Comparison of ENCODE assay signal across 10 cellular contexts in the genomic region with DNA sequence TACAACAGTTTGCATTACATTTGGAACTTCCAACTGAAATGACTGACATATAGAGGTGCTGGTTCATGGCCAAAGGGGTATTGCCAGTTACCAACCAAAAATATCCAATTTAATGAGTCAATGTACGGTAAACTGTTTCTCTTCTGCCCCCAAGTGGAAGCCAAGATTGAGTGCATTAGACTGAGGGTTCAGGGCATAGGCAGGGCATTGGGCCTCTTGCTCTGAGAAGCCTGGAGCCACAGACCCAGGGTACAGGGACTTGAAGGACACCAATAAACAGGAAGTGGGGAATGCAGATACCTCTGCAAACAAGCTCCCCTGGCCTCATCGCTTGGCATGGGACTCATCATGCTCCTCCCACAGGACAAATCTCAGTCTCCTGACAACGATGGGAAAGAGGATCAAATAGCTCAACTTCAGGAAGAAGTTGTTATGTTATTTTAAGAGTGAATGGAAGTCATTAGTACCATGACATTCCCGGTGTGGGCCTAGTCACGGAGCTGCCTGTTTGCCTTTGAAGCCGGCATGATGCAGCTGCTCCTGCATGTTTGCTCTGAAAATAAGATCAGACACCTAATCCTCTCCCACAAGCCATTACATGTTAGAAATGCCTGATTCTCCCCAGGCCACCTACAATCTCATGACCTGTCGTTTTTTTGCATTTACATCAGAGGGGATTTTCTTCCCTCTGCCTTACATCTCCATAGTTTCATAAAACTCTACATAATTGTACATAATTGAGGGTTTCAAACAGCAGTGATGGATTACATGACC.
DNase-seq lines count a peak whose midpoint lies in the region; ATAC-seq and TF ChIP-seq lines count a peak whose summit lies in the region.
"Had no signal": no experiment of that assay in that cellular context is flagged by ENCODE, and none has a peak within 500 bp of the region (broad histone marks: within the 10 kb centered on the region; RNA-seq: fewer than 3 reads in every experiment).

No MANE protein-coding gene starts in this region.

- H3K4me3 Mint-ChIP-seq in CD14-positive monocyte: no peak overlapping the region
- no peak overlapping the region for H3K4me3 Mint-ChIP-seq in activated T-helper 1 cell treated with anti-CD3 and anti-CD28 coated beads, Interleukin-12 subunit alpha, Interleukin-12 subunit beta, Interleukin-2, Interleukin-4 antibody, amounts not matched to agents 30 ng/mL and 10 ng/mL and 1 ng/mL, durations not matched to agents 14 hours and 24 hours and 36 hours

- peaks cover 0 to 3% (median 0%) of the 10 kb centered on the region in 3 donors for H3K27me3 Mint-ChIP-seq in CD14-positive monocyte (ENCODE audit: low read depth in 3 of 3)
- H3K27me3 Mint-ChIP-seq in activated T-helper 1 cell treated with anti-CD3 and anti-CD28 coated beads, Interleukin-12 subunit alpha, Interleukin-12 subunit beta, Interleukin-2, Interleukin-4 antibody, amounts not matched to agents 30 ng/mL and 10 ng/mL and 1 ng/mL, durations not matched to agents 14 hours and 24 hours and 36 hours (ENCODE audit: insufficient read depth): no peaks in the 10 kb centered on the region

- no peaks in the 10 kb centered on the region for H3K36me3 Mint-ChIP-seq in CD14-positive monocyte
- no peaks in the 10 kb centered on the region for H3K36me3 Mint-ChIP-seq in activated T-helper 1 cell treated with anti-CD3 and anti-CD28 coated beads, Interleukin-12 subunit alpha, Interleukin-12 subunit beta, Interleukin-2, Interleukin-4 antibody, amounts not matched to agents 30 ng/mL and 10 ng/mL and 1 ng/mL, durations not matched to agents 14 hours and 24 hours and 36 hours (ENCODE audit: low read depth)

- intact Hi-C loops in CD14-positive monocyte (cut with micrococcal nuclease): no loop called here
- intact Hi-C loops in activated T-helper 1 cell treated with anti-CD3 and anti-CD28 coated beads, Interleukin-12 subunit alpha, Interleukin-12 subunit beta, Interleukin-2, Interleukin-4 antibody, amounts not matched to agents 30 ng/mL and 10 ng/mL and 1 ng/mL, durations not matched to agents 14 hours and 24 hours and 36 hours (cut with micrococcal nuclease): no loop called here

- in situ Hi-C loops in SK-MEL-5 (cut with HindIII; ENCODE audit: low pct_unique_long_range_greater_than_20kb, low sequenced_read_pairs): no loop called here

- DNase-seq in HT-29 (ENCODE audit: low spot score): peak; percentile 73
- DNase-seq in SK-MEL-5 (ENCODE audit: low read depth, low spot score): peak; percentile 69
- DNase-seq in islet precursor cell: peak; percentile 61
- DNase-seq in amniotic stem cell (lab: John Stamatoyannopoulos, UW): no peak
- DNase-seq in CD14-positive monocyte (ENCODE audit: low spot score): no peak
- no peak for DNase-seq in activated T-helper 1 cell treated with anti-CD3 and anti-CD28 coated beads, Interleukin-12 subunit alpha, Interleukin-12 subunit beta, Interleukin-2, Interleukin-4 antibody, amounts not matched to agents 30 ng/mL and 10 ng/mL and 1 ng/mL, durations not matched to agents 14 hours and 24 hours and 36 hours (ENCODE audit: low spot score)
- DNase-seq: left cardiac atrium had no signal

- ATAC-seq in GM18498 (IDR thresholded peaks at IDR 0.05; ENCODE audit: unreplicated experiment) (peak; percentile 81), HG02970 (IDR thresholded peaks at IDR 0.05; ENCODE audit: low FRiP score, unreplicated experiment) (no peak)
- ATAC-seq: Panc1 had no signal

- H3K27ac Mint-ChIP-seq in CD14-positive monocyte: no peak overlapping the region
- H3K27ac Mint-ChIP-seq in activated T-helper 1 cell treated with anti-CD3 and anti-CD28 coated beads, Interleukin-12 subunit alpha, Interleukin-12 subunit beta, Interleukin-2, Interleukin-4 antibody, amounts not matched to agents 30 ng/mL and 10 ng/mL and 1 ng/mL, durations not matched to agents 14 hours and 24 hours and 36 hours: no peak overlapping the region

- peaks cover 0 to 6% (median 2%) of the 10 kb centered on the region in 7 donors for H3K9me3 Mint-ChIP-seq in CD14-positive monocyte
- H3K9me3 Mint-ChIP-seq in activated T-helper 1 cell treated with anti-CD3 and anti-CD28 coated beads, Interleukin-12 subunit alpha, Interleukin-12 subunit beta, Interleukin-2, Interleukin-4 antibody, amounts not matched to agents 30 ng/mL and 10 ng/mL and 1 ng/mL, durations not matched to agents 14 hours and 24 hours and 36 hours: peaks cover 6% of the 10 kb centered on the region

- TF ChIP-seq CTCF in CD14-positive monocyte (IDR thresholded peaks at IDR 0.05): no peak

- H3K4me1 Mint-ChIP-seq in CD14-positive monocyte: no peaks in the 10 kb centered on the region
- no peaks in the 10 kb centered on the region for H3K4me1 Mint-ChIP-seq in activated T-helper 1 cell treated with anti-CD3 and anti-CD28 coated beads, Interleukin-12 subunit alpha, Interleukin-12 subunit beta, Interleukin-2, Interleukin-4 antibody, amounts not matched to agents 30 ng/mL and 10 ng/mL and 1 ng/mL, durations not matched to agents 14 hours and 24 hours and 36 hours (ENCODE audit: low read depth)

Comparison
In these comparisons a context has a peak if more than half of its experiments do, and no peak if none do; other contexts are left out.
1. DNase-seq: peak in HT-29 (single experiment), SK-MEL-5 (single experiment) and islet precursor cell (single experiment); none in amniotic stem cell (single experiment), CD14-positive monocyte (single experiment) and activated T-helper 1 cell treated with anti-CD3 and anti-CD28 coated beads, Interleukin-12 subunit alpha, Interleukin-12 subunit beta, Interleukin-2, Interleukin-4 antibody, amounts not matched to agents 30 ng/mL and 10 ng/mL and 1 ng/mL, durations not matched to agents 14 hours and 24 hours and 36 hours (single experiment).